In genomic region chr13:79604752-79605151, GRCh38 we compare ENCODE assay signal across 17 cellular contexts.
A peak's percentile ranks its signal among the peaks of the same experiment; 100 is the strongest.
DNase-seq lines count a peak whose midpoint lies in the region; ATAC-seq, FAIRE-seq and TF ChIP-seq lines count a peak whose summit lies in the region.
"Had no signal": no experiment of that assay in that cellular context is flagged by ENCODE, and none has a peak within 500 bp of the region (broad histone marks: within the 10 kb centered on the region; RNA-seq: fewer than 3 reads in every experiment).

No MANE protein-coding gene starts in this region.

- H3K27me3 ChIP-seq in PC-3 (ENCODE audit: low read length) (no peaks in the 10 kb centered on the region), esophagus squamous epithelium (peaks cover 0 to 3% (median 0%) of the 10 kb centered on the region in 4 donors)
- H3K27me3 ChIP-seq: cardiac muscle cell, heart left ventricle, tibial artery had no signal

- no peak for FAIRE-seq in urothelium cell line (lab: Jason Lieb, UNC)
- FAIRE-seq: RCC 7860 had no signal

- H3K9me2 ChIP-seq in PC-3 (replicated peaks; ENCODE audit: low read length) = no peaks in the 10 kb centered on the region

- no peak overlapping the region for H3K9ac ChIP-seq in PC-3 (ENCODE audit: low read length)

- 5 to 14% methylated on average over 2 of the region's 2 CpGs for WGBS in esophagus squamous epithelium, 2 donors

- H3K79me2 ChIP-seq in PC-3 (ENCODE audit: low read length) = no peaks in the 10 kb centered on the region

- CTCF ChIA-PET in PC-3 (lab: Charles Lee) = no interaction called here

- peak; percentile 36 for DNase-seq in DMS153 (lab: John Stamatoyannopoulos, UW)
- DNase-seq in PC-3 = no peak
- DNase-seq in esophagus squamous epithelium (lab: John Stamatoyannopoulos, UW) = no peak
- no peak for DNase-seq in urothelium cell line (ENCODE audit: low spot score)
- no peak for DNase-seq in DMS 273 treated with DMSO at 0.1 percent for 48 hours (lab: John Stamatoyannopoulos, UW)
- DNase-seq in RKO (ENCODE audit: low spot score) = no peak
- DNase-seq in GDM1 (lab: John Stamatoyannopoulos, UW) = no peak
- DNase-seq: activated CD8-positive, alpha-beta memory T cell treated with anti-CD3 and anti-CD28 coated beads, Interleukin-2, amount 10 ng/mL, durations not matched to agents 7 days and 5 days; activated naive CD4-positive, alpha-beta T cell treated with anti-CD3 and anti-CD28 coated beads, Interleukin-2, amount 50 U/mL, for 16 hours; GOT3; heart left ventricle; stimulated activated CD4-positive, alpha-beta T cell treated with anti-CD3 and anti-CD28 coated beads, Interleukin-4, amount 100 ng/mL, for 1 hour; tibial artery had no signal

- TF ChIP-seq CTCF in PC-3 (conservative IDR thresholded peaks at IDR 0.05; ENCODE audit: low read depth, low read length) = no peak
- no peak for TF ChIP-seq CTCF in esophagus squamous epithelium (IDR thresholded peaks at IDR 0.05)

- no peaks in the 10 kb centered on the region for H4K20me1 ChIP-seq in PC-3 (ENCODE audit: low read length)

- no peak overlapping the region for H3K4me3 ChIP-seq in PC-3 (ENCODE audit: low read length)
- H3K4me3 ChIP-seq in esophagus squamous epithelium = peak overlapping the region in 1 of 4 donors; percentile 24
- H3K4me3 ChIP-seq: cardiac muscle cell, heart left ventricle, tibial artery had no signal

- intact Hi-C loops in PC-3 (cut with micrococcal nuclease) (no loop called here), esophagus squamous epithelium (cut with DNase I) (no loop called here)

- ATAC-seq in HG02870 (IDR thresholded peaks at IDR 0.05; ENCODE audit: unreplicated experiment) (peak; percentile 65), PC-3 (no peak)
- ATAC-seq: activated CD8-positive, alpha-beta memory T cell treated with anti-CD3 and anti-CD28 coated beads, Interleukin-2, amount 10 ng/mL, durations not matched to agents 7 days and 5 days; heart left ventricle; sciatic nerve had no signal

- H3K27ac ChIP-seq in PC-3 (ENCODE audit: low read length) = no peak overlapping the region
- peak overlapping the region; percentile 46 to 75 (median 62) for H3K27ac ChIP-seq in esophagus squamous epithelium
- H3K27ac ChIP-seq: cardiac muscle cell, heart left ventricle, tibial artery had no signal

- H3K4me1 ChIP-seq in PC-3 (ENCODE audit: insufficient read depth, low read length) = no peaks in the 10 kb centered on the region
- H3K4me1 ChIP-seq in esophagus squamous epithelium = peaks cover 4 to 22% (median 6%) of the 10 kb centered on the region in 3 donors
- H3K4me1 ChIP-seq: heart left ventricle, tibial artery had no signal

- H3K4me2 ChIP-seq in PC-3 (ENCODE audit: low read length) = no peak overlapping the region

- H2AFZ ChIP-seq in PC-3 (ENCODE audit: low read length) = peak overlapping the region; percentile 30; the same call in 1 of the 2 replicates

- POLR2A ChIA-PET in PC-3 (lab: Charles Lee; ENCODE audit: unreplicated experiment) = no interaction called here

- H3K9me3 ChIP-seq in PC-3 (ENCODE audit: low read length) = no peaks in the 10 kb centered on the region
- H3K9me3 ChIP-seq in esophagus squamous epithelium = no peaks in the 10 kb centered on the region
- H3K9me3 ChIP-seq: tibial artery had no signal

- no peaks in the 10 kb centered on the region for H3F3A ChIP-seq in PC-3 (ENCODE audit: low read length, unreplicated experiment)

- no peak for TF ChIP-seq POLR2A in esophagus squamous epithelium (IDR thresholded peaks at IDR 0.05)

- H3K36me3 ChIP-seq in PC-3 (ENCODE audit: low read depth, low read length) = no peaks in the 10 kb centered on the region
- no peaks in the 10 kb centered on the region for H3K36me3 ChIP-seq in esophagus squamous epithelium
- H3K36me3 ChIP-seq: cardiac muscle cell, heart left ventricle, tibial artery had no signal

- BruUV-seq in PC-3 (replicated peaks; lab: Mats Ljungman, UMichigan) = no TSS peak
